Comparison of ENCODE assay signal across 15 cellular contexts in genomic region chr6:151376440-151376839, GRCh38. TPM values are rescaled to one million over a fixed set of nuclear protein-coding genes. Genes with fewer than 3 reads are reported as not detected.
DNase-seq lines count a peak whose midpoint lies in the region; ATAC-seq and TF ChIP-seq lines count a peak whose summit lies in the region.
"Had no signal": no experiment of that assay in that cellular context is flagged by ENCODE, and none has a peak within 500 bp of the region (broad histone marks: within the 10 kb centered on the region; RNA-seq: fewer than 3 reads in every experiment).

No MANE protein-coding gene starts in this region.

- in situ Hi-C loops in Caki2 (cut with HindIII; ENCODE audit: low pct_unique_long_range_greater_than_20kb, low sequenced_read_pairs) = no loop called here

- peaks cover 14% of the 10 kb centered on the region for H3K36me3 Mint-ChIP-seq in T-helper 17 cell (ENCODE audit: low read depth)

- H3K27me3 ChIP-seq in foreskin keratinocyte = no peaks in the 10 kb centered on the region
- H3K27me3 ChIP-seq: pancreas, testis had no signal

- H3K9me3 ChIP-seq in T-helper 17 cell (ENCODE audit: control insufficient read depth, low read length, poor library complexity, severe bottlenecking) = no peaks in the 10 kb centered on the region
- H3K9me3 ChIP-seq: pancreas, testis had no signal

- peaks cover 73% of the 10 kb centered on the region for H3K4me1 Mint-ChIP-seq in T-helper 17 cell

- H3K27ac Mint-ChIP-seq in T-helper 17 cell = peak overlapping the region; percentile 61

- H3K4me3 Mint-ChIP-seq in T-helper 17 cell = peak overlapping the region; percentile 4

- intact Hi-C loops in left cardiac atrium (cut with DNase I) = no loop called here

- H3K27ac ChIP-seq in foreskin keratinocyte = no peak overlapping the region
- H3K27ac ChIP-seq: pancreas, testis had no signal

- peaks cover 10% of the 10 kb centered on the region for H3K4me1 ChIP-seq in foreskin keratinocyte
- H3K4me1 ChIP-seq: pancreas, testis had no signal

- ATAC-seq in HG02798 (IDR thresholded peaks at IDR 0.05; ENCODE audit: poor library complexity, unreplicated experiment) = peak; percentile 43
- peak; percentile 38 for ATAC-seq in T-helper 17 cell
- peak; percentile 37 for ATAC-seq in foreskin keratinocyte
- ATAC-seq in left cardiac atrium = no peak
- ATAC-seq in HG03039 (IDR thresholded peaks at IDR 0.05; ENCODE audit: unreplicated experiment) = no peak
- ATAC-seq: pancreas had no signal

- DNase-seq in Caki2 (ENCODE audit: low read depth) (peak; percentile 10), T-helper 17 cell (no peak), foreskin keratinocyte (no peak), LoVo (ENCODE audit: low spot score) (no peak), left cardiac atrium (no peak)
- no peak for DNase-seq in stimulated activated CD4-positive, alpha-beta T cell treated with anti-CD3 and anti-CD28 coated beads, Interleukin-2, amount 100 ng/mL, for 24 hours
- DNase-seq: central memory CD4-positive, alpha-beta T cell; kidney glomerular epithelial cell; NCI-H1048; NCI-H82; pancreas; stimulated activated CD4-positive, alpha-beta T cell treated with anti-CD3 and anti-CD28 coated beads, Interleukin-4, amount 100 ng/mL, for 1 hour; testis had no signal

- no peaks in the 10 kb centered on the region for H3K27me3 Mint-ChIP-seq in T-helper 17 cell

- TF ChIP-seq CTCF in foreskin keratinocyte (conservative IDR thresholded peaks at IDR 0.05) = no peak

RNA-seq across cellular contexts. Expression of gene ZBTB2, which starts 14.9 kb away (rescaled TPM):
- 12.5 and 18.2 TPM in 2 replicates for total RNA-seq in Caki2 (2014; rRNA removed; shearing (Covaris generic); ENCODE audit: low replicate concordance)
- total RNA-seq in T-helper 17 cell = 10 to 100 TPM; 23.5 to 29.2 TPM
- 15.9 and 16.5 TPM in 2 replicates for total RNA-seq in foreskin keratinocyte
- polyA plus RNA-seq in foreskin keratinocyte = 6.6 and 8.1 TPM in 2 replicates
- 1 to 10 TPM; 4.2 to 6.6 TPM for total RNA-seq in left cardiac atrium

Comparison
In these comparisons a context has a peak if more than half of its experiments do, and no peak if none do; other contexts are left out.
1. ATAC-seq: peak in HG02798 (single experiment), T-helper 17 cell (single experiment) and foreskin keratinocyte (single experiment); none in left cardiac atrium (0 of 2) and HG03039 (single experiment).